Comparison of ENCODE assay signal across 1 cellular context in genomic region chr20:63128367-63128766, GRCh38.
TF ChIP-seq lines count a peak whose summit lies in the region.

No MANE protein-coding gene starts in this region.

TF ChIP-seq in HepG2, 621 proteins besides CTCF, POLR2A, EP300 and RAD21 (continued from another document):
- TF ChIP-seq ZNF276 (CRISPR knock-in tag; IDR thresholded peaks at IDR 0.05; ENCODE audit: low read depth): no peak
- TF ChIP-seq, protein P1, sequence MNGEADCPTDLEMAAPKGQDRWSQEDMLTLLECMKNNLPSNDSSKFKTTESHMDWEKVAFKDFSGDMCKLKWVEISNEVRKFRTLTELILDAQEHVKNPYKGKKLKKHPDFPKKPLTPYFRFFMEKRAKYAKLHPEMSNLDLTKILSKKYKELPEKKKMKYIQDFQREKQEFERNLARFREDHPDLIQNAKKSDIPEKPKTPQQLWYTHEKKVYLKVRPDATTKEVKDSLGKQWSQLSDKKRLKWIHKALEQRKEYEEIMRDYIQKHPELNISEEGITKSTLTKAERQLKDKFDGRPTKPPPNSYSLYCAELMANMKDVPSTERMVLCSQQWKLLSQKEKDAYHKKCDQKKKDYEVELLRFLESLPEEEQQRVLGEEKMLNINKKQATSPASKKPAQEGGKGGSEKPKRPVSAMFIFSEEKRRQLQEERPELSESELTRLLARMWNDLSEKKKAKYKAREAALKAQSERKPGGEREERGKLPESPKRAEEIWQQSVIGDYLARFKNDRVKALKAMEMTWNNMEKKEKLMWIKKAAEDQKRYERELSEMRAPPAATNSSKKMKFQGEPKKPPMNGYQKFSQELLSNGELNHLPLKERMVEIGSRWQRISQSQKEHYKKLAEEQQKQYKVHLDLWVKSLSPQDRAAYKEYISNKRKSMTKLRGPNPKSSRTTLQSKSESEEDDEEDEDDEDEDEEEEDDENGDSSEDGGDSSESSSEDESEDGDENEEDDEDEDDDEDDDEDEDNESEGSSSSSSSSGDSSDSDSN (CRISPR knock-in tag; IDR thresholded peaks at IDR 0.05): no peak
- TF ChIP-seq ZNF768 (CRISPR knock-in tag; IDR thresholded peaks at IDR 0.05): no peak
- 0 out of 2 replicates have a peak, but pooled peaks have one; percentile 27 for TF ChIP-seq FOXO4 (CRISPR knock-in tag; conservative IDR thresholded peaks at IDR 0.05)
- no peak for TF ChIP-seq ZNF17 (CRISPR knock-in tag; IDR thresholded peaks at IDR 0.05)
- no peak for TF ChIP-seq ZNF740 (CRISPR knock-in tag; IDR thresholded peaks at IDR 0.05)
- TF ChIP-seq MNT (IDR thresholded peaks at IDR 0.05): peak; percentile 92
